1 cellular context compared by ENCODE assay signal in genomic region chr19:38682195-38682867, GRCh38.
TF ChIP-seq lines count a peak whose summit lies in the region.

No MANE protein-coding gene starts in this region.

TF ChIP-seq in HEK293, 187 proteins besides CTCF, POLR2A, EP300 and RAD21 (continued from another document):
- TF ChIP-seq ZNF580 (tag by site-specific recombination; IDR thresholded peaks at IDR 0.05): peak; percentile 9; the same call in 1 of the 2 replicates
- 0 out of 2 replicates have a peak, but pooled peaks have one; percentile 10 for TF ChIP-seq ZNF18 (tag by site-specific recombination; IDR thresholded peaks at IDR 0.05)
- no peak for TF ChIP-seq ZNF530 (tag by site-specific recombination; IDR thresholded peaks at IDR 0.05; ENCODE audit: low read depth)
- TF ChIP-seq ATF2 (tag by site-specific recombination; IDR thresholded peaks at IDR 0.05; ENCODE audit: low read depth): no peak
- no peak for TF ChIP-seq MYNN (tag by site-specific recombination; IDR thresholded peaks at IDR 0.05; ENCODE audit: borderline replicate concordance)
- 0 out of 2 replicates have a peak, but pooled peaks have one; percentile 20 for TF ChIP-seq ZIC2 (tag by site-specific recombination; IDR thresholded peaks at IDR 0.05)
- TF ChIP-seq ZNF398 (tag by site-specific recombination; IDR thresholded peaks at IDR 0.05): peak; percentile 38; the same call in 1 of the 2 replicates
- TF ChIP-seq ZNF626 (tag by site-specific recombination; IDR thresholded peaks at IDR 0.05): no peak
- no peak for TF ChIP-seq ZNF138 (tag by site-specific recombination; IDR thresholded peaks at IDR 0.05; ENCODE audit: borderline replicate concordance)
- TF ChIP-seq ZNF121 (tag by site-specific recombination; IDR thresholded peaks at IDR 0.05): peak; percentile 100
- no peak for TF ChIP-seq ZNF280D (tag by site-specific recombination; IDR thresholded peaks at IDR 0.05)
- no peak for TF ChIP-seq ZNF792 (tag by site-specific recombination; IDR thresholded peaks at IDR 0.05)
- no peak for TF ChIP-seq ZFHX2 (tag by site-specific recombination; conservative IDR thresholded peaks at IDR 0.05)
- TF ChIP-seq BCL11A (tag by site-specific recombination; IDR thresholded peaks at IDR 0.05; ENCODE audit: low read depth): no peak
- no peak for TF ChIP-seq REST (tag by site-specific recombination; IDR thresholded peaks at IDR 0.05)
- no peak for TF ChIP-seq ZSCAN16 (tag by site-specific recombination; IDR thresholded peaks at IDR 0.05)
